In genomic region chr15:58988011-58988785, GRCh38 we compare ENCODE assay signal across 1 cellular context.
TF ChIP-seq lines count a peak whose summit lies in the region.

No MANE protein-coding gene starts in this region.

TF ChIP-seq in K562, 482 proteins besides CTCF, POLR2A, EP300 and RAD21 (continued from another document and continues in another):
- TF ChIP-seq MLLT1 (IDR thresholded peaks at IDR 0.05), result peak in 1 of 2 experiments; percentile 51; a peak in 1 of 4 replicates
- no peak for TF ChIP-seq U2AF2 (optimal IDR thresholded peaks at IDR 0.05; ENCODE audit: low read depth, low read length)
- no peak for TF ChIP-seq ZNF668 (CRISPR knock-in tag; IDR thresholded peaks at IDR 0.05)
- no peak for TF ChIP-seq MAFG (tag; conservative IDR thresholded peaks at IDR 0.05)
- no peak for TF ChIP-seq XRCC5 (IDR thresholded peaks at IDR 0.05; ENCODE audit: low read depth, low read length)
- no peak for TF ChIP-seq ETV6 (IDR thresholded peaks at IDR 0.05; ENCODE audit: borderline replicate concordance in 1 of 2, low read depth in 2 of 2, low read length in 1 of 2)
- no peak for TF ChIP-seq ETV6 (CRISPR knock-in tag; IDR thresholded peaks at IDR 0.05; ENCODE audit: borderline replicate concordance)
- TF ChIP-seq SAP30 (IDR thresholded peaks at IDR 0.05; ENCODE audit: borderline replicate concordance, insufficient read depth, low read depth, low read length, poor library complexity, severe bottlenecking), result peak; percentile 71
- no peak for TF ChIP-seq ZNF274 (IDR thresholded peaks at IDR 0.05; ENCODE audit: borderline replicate concordance, low read depth, low read length)
- TF ChIP-seq MCM2 (IDR thresholded peaks at IDR 0.05; ENCODE audit: low read depth), result no peak
- TF ChIP-seq HDAC1 (IDR thresholded peaks at IDR 0.05), result peak in 1 of 2 experiments; percentile 66; a peak in 1 of 4 replicates
- no peak for TF ChIP-seq FOS (IDR thresholded peaks at IDR 0.05; ENCODE audit: extremely low read depth, insufficient read length)
- no peak for TF ChIP-seq SREBF1 (IDR thresholded peaks at IDR 0.05; ENCODE audit: borderline replicate concordance, low read depth, low read length)
- no peak for TF ChIP-seq WHSC1 (IDR thresholded peaks at IDR 0.05; ENCODE audit: low read length)
- TF ChIP-seq ZNF224 (CRISPR knock-in tag; IDR thresholded peaks at IDR 0.05), result no peak
- TF ChIP-seq MXD1 (CRISPR knock-in tag; IDR thresholded peaks at IDR 0.05; ENCODE audit: borderline replicate concordance, poor library complexity, severe bottlenecking), result no peak
- no peak for TF ChIP-seq TEAD4 (IDR thresholded peaks at IDR 0.05; ENCODE audit: low read length)
- TF ChIP-seq TEAD4 (CRISPR knock-in tag; IDR thresholded peaks at IDR 0.05; ENCODE audit: borderline replicate concordance), result no peak
- TF ChIP-seq ZNF408 (CRISPR knock-in tag; IDR thresholded peaks at IDR 0.05; ENCODE audit: low read depth), result no peak
- TF ChIP-seq PHB (CRISPR knock-in tag; IDR thresholded peaks at IDR 0.05), result no peak
- no peak for TF ChIP-seq MCM7 (IDR thresholded peaks at IDR 0.05)
- TF ChIP-seq ZC3H4 (CRISPR knock-in tag; IDR thresholded peaks at IDR 0.05; ENCODE audit: borderline replicate concordance), result no peak
- TF ChIP-seq FOXM1 (IDR thresholded peaks at IDR 0.05; ENCODE audit: low read depth), result no peak; the same call in 1 of the 2 replicates
- TF ChIP-seq FOXM1 (CRISPR knock-in tag; IDR thresholded peaks at IDR 0.05; ENCODE audit: low read depth), result no peak
- no peak for TF ChIP-seq RBBP5 (IDR thresholded peaks at IDR 0.05; ENCODE audit: borderline replicate concordance, insufficient read depth, low read length, poor library complexity, severe bottlenecking)
- no peak for TF ChIP-seq ZBTB43 (CRISPR knock-in tag; IDR thresholded peaks at IDR 0.05)
- no peak for TF ChIP-seq ATF2 (CRISPR knock-in tag; IDR thresholded peaks at IDR 0.05)
- TF ChIP-seq TBP (optimal IDR thresholded peaks at IDR 0.05; ENCODE audit: low read depth, low read length), result no peak
- no peak for TF ChIP-seq RBM39 (optimal IDR thresholded peaks at IDR 0.05; ENCODE audit: low read depth, low read length)
- TF ChIP-seq HES1 (IDR thresholded peaks at IDR 0.05; ENCODE audit: low read depth), result no peak
- no peak for TF ChIP-seq MYBL2 (IDR thresholded peaks at IDR 0.05; ENCODE audit: low read depth)
- no peak for TF ChIP-seq MYBL2 (CRISPR knock-in tag; IDR thresholded peaks at IDR 0.05; ENCODE audit: borderline replicate concordance)
- TF ChIP-seq ZNF77 (CRISPR knock-in tag; IDR thresholded peaks at IDR 0.05), result no peak
- TF ChIP-seq ELF2 (CRISPR knock-in tag; IDR thresholded peaks at IDR 0.05), result no peak
- TF ChIP-seq ZNF695 (CRISPR knock-in tag; IDR thresholded peaks at IDR 0.05), result no peak
- no peak for TF ChIP-seq KHSRP (IDR thresholded peaks at IDR 0.05)
- no peak for TF ChIP-seq SRSF3 (IDR thresholded peaks at IDR 0.05; ENCODE audit: insufficient read depth, low read length)
- no peak for TF ChIP-seq ARID3B (CRISPR knock-in tag; IDR thresholded peaks at IDR 0.05; ENCODE audit: borderline replicate concordance)
- peak in 1 of 3 experiments; percentile 12 for TF ChIP-seq YY1 (IDR thresholded peaks at IDR 0.05; ENCODE audit: borderline replicate concordance in 1 of 3, control insufficient read depth in 1 of 3, extremely low read depth in 1 of 3, insufficient read depth in 3 of 3, insufficient read length in 1 of 3, insufficient replicate concordance in 2 of 3, low read depth in 1 of 3, low read length in 2 of 3)
- no peak for TF ChIP-seq ZNF165 (CRISPR knock-in tag; IDR thresholded peaks at IDR 0.05; ENCODE audit: borderline replicate concordance)
- TF ChIP-seq MLX (CRISPR knock-in tag; conservative IDR thresholded peaks at IDR 0.05), result no peak
- TF ChIP-seq ZNF146 (CRISPR knock-in tag; IDR thresholded peaks at IDR 0.05; ENCODE audit: unreplicated experiment), result no peak
- TF ChIP-seq GTF2A2 (tag; IDR thresholded peaks at IDR 0.05), result no peak
- no peak for TF ChIP-seq NCOA1 (IDR thresholded peaks at IDR 0.05; ENCODE audit: low read depth)
- no peak for TF ChIP-seq CGGBP1 (CRISPR knock-in tag; IDR thresholded peaks at IDR 0.05)
- TF ChIP-seq ZBTB1 (CRISPR knock-in tag; IDR thresholded peaks at IDR 0.05; ENCODE audit: borderline replicate concordance, low read depth), result no peak
- TF ChIP-seq TCFL5 (CRISPR knock-in tag; conservative IDR thresholded peaks at IDR 0.05), result no peak
- TF ChIP-seq KLF16 (IDR thresholded peaks at IDR 0.05), result peak; percentile 62; the same call in 1 of the 2 replicates
- no peak for TF ChIP-seq MAFK (IDR thresholded peaks at IDR 0.05; ENCODE audit: low read length)
- no peak for TF ChIP-seq ZNF174 (CRISPR knock-in tag; IDR thresholded peaks at IDR 0.05)
- no peak for TF ChIP-seq ZNF41 (CRISPR knock-in tag; conservative IDR thresholded peaks at IDR 0.05)
- TF ChIP-seq NFIX (CRISPR knock-in tag; IDR thresholded peaks at IDR 0.05; ENCODE audit: low read depth), result no peak
- TF ChIP-seq FUS (optimal IDR thresholded peaks at IDR 0.05; ENCODE audit: low read depth, low read length), result no peak
- no peak for TF ChIP-seq ZNF79 (CRISPR knock-in tag; IDR thresholded peaks at IDR 0.05; ENCODE audit: low read depth)
- no peak for TF ChIP-seq ZNF830 (CRISPR knock-in tag; IDR thresholded peaks at IDR 0.05)
- TF ChIP-seq ETV1 (tag; conservative IDR thresholded peaks at IDR 0.05; ENCODE audit: low read depth), result no peak; the same call in 1 of the 2 replicates
- no peak for TF ChIP-seq HLTF (IDR thresholded peaks at IDR 0.05)
- no peak for TF ChIP-seq TFE3 (CRISPR knock-in tag; IDR thresholded peaks at IDR 0.05)
- no peak for TF ChIP-seq ZBED1 (IDR thresholded peaks at IDR 0.05)
- no peak for TF ChIP-seq SAFB (IDR thresholded peaks at IDR 0.05; ENCODE audit: borderline replicate concordance, low read depth, low read length)
